ENCODE assay signal across 8 cellular contexts in the genomic region with DNA sequence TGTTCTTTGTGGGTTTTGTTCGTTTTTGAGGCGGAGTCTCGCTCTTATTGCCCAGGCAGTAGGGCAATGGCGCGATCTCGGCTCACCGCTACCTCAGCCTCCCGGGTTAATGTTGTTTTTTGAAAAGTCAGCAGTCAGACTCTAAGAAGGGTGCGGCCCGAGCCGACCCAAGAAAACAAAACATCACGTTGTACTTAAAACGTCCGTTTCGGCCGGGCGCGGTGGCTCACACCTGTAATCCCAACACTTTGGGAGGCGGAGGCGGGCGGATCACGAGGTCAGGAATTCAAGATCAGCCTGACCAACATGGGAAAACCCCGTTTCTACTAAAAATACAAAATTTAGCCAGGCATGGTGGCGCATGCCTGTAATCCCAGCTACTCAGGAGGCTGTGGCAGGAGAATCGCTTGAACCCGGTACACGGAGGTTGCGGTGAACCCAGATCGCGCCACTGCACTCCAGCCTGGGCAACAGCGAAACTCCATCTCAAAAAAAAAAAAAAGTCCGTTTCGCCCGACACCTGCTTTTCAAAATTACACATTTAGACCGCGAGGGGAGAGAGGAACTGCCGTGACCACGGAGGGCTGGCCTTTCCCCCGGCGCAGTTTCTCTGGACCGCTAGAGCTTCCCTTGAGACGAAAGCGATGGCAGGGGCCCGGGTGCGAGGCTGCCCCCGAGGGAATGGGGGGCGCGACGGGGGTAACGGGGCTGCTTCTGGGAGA. TPM values are rescaled to one million over a fixed set of nuclear protein-coding genes. Genes with fewer than 3 reads are reported as not detected.
DNase-seq lines count a peak whose midpoint lies in the region; ATAC-seq, FAIRE-seq and TF ChIP-seq lines count a peak whose summit lies in the region.

No MANE protein-coding gene starts in this region.

- no peaks in the 10 kb centered on the region for H3K36me3 ChIP-seq in pancreas

- H3K4me1 Mint-ChIP-seq in activated CD8-positive, alpha-beta memory T cell treated with anti-CD3 and anti-CD28 coated beads, Interleukin-2, amount 10 ng/mL, durations not matched to agents 7 days and 5 days, result peaks cover 31% of the 10 kb centered on the region
- peaks cover 18% of the 10 kb centered on the region for H3K4me1 Mint-ChIP-seq in glutamatergic neuron (ENCODE audit: low read depth, unreplicated experiment)

- no peaks in the 10 kb centered on the region for H3K27me3 ChIP-seq in pancreas

- FAIRE-seq in pancreas (lab: Jason Lieb, UNC), result no peak

- ATAC-seq in activated CD8-positive, alpha-beta memory T cell treated with anti-CD3 and anti-CD28 coated beads, Interleukin-2, amount 10 ng/mL, durations not matched to agents 7 days and 5 days, result peak; percentile 56
- peak; percentile 56 for ATAC-seq in HG02943 (IDR thresholded peaks at IDR 0.05; ENCODE audit: low read depth, unreplicated experiment)
- peak; percentile 26 to 46 (median 34) for ATAC-seq in pancreas

- H3K4me3 ChIP-seq in pancreas, result peak overlapping the region; percentile 52 to 68 (median 64)

- WGBS in pancreas, 2 donors, result 1 to 2% methylated on average over 49 to 50 of the region's 50 CpGs

- DNase-seq in activated CD8-positive, alpha-beta memory T cell treated with anti-CD3 and anti-CD28 coated beads, Interleukin-2, amount 10 ng/mL, durations not matched to agents 7 days and 5 days, result peak; percentile 71
- no peak for DNase-seq in activated CD8-positive, alpha-beta memory T cell treated with anti-CD3 and anti-CD28 coated beads for 24 hours
- peak; percentile 60 for DNase-seq in NCI-H526 treated with DMSO at 0.1 percent for 48 hours (lab: John Stamatoyannopoulos, UW)
- DNase-seq in activated effector memory CD4-positive, alpha-beta T cell treated with Interleukin-2 at 50 U/mL for 16 hours, result peak; percentile 32
- peak; percentile 18 for DNase-seq in glutamatergic neuron
- DNase-seq in pancreas, result peak in 4 of 6 donors; percentile 21 to 65 (median 34)
- DNase-seq in AG08396 (ENCODE audit: low spot score), result no peak

- TF ChIP-seq CTCF in glutamatergic neuron (IDR thresholded peaks at IDR 0.05; ENCODE audit: partially characterized antibody, unreplicated experiment) (no peak), pancreas (IDR thresholded peaks at IDR 0.05) (no peak)

- H3K4me1 ChIP-seq in pancreas, result peaks cover 0 to 3% (median 0%) of the 10 kb centered on the region in 3 donors

- peak overlapping the region; percentile 82 for H3K4me3 Mint-ChIP-seq in activated CD8-positive, alpha-beta memory T cell treated with anti-CD3 and anti-CD28 coated beads, Interleukin-2, amount 10 ng/mL, durations not matched to agents 7 days and 5 days
- H3K4me3 Mint-ChIP-seq in glutamatergic neuron (ENCODE audit: unreplicated experiment), result peak overlapping the region; percentile 90

- no peaks in the 10 kb centered on the region for H3K9me3 Mint-ChIP-seq in activated CD8-positive, alpha-beta memory T cell treated with anti-CD3 and anti-CD28 coated beads, Interleukin-2, amount 10 ng/mL, durations not matched to agents 7 days and 5 days (ENCODE audit: low read depth)
- H3K9me3 Mint-ChIP-seq in glutamatergic neuron (ENCODE audit: unreplicated experiment), result no peaks in the 10 kb centered on the region

- H3K36me3 Mint-ChIP-seq in activated CD8-positive, alpha-beta memory T cell treated with anti-CD3 and anti-CD28 coated beads, Interleukin-2, amount 10 ng/mL, durations not matched to agents 7 days and 5 days, result peaks cover 10% of the 10 kb centered on the region
- no peaks in the 10 kb centered on the region for H3K36me3 Mint-ChIP-seq in glutamatergic neuron (ENCODE audit: unreplicated experiment)

- peak overlapping the region; percentile 46 to 92 (median 80) for H3K27ac ChIP-seq in pancreas

- CTCF ChIA-PET in activated CD8-positive, alpha-beta memory T cell treated with anti-CD3 and anti-CD28 coated beads, Interleukin-2, amount 10 ng/mL, durations not matched to agents 7 days and 5 days (lab: Charles Lee), result interaction anchor here (0.9 to 1.5 kb wide), 3 partner anchors 13 to 21 kb away, joined by 3 to 6 read pairs (median 3); no protein-coding TSS in a partner anchor

- peaks cover 40% of the 10 kb centered on the region for H3K27me3 Mint-ChIP-seq in activated CD8-positive, alpha-beta memory T cell treated with anti-CD3 and anti-CD28 coated beads, Interleukin-2, amount 10 ng/mL, durations not matched to agents 7 days and 5 days
- H3K27me3 Mint-ChIP-seq in glutamatergic neuron (ENCODE audit: unreplicated experiment), result no peaks in the 10 kb centered on the region

- H3K9me3 ChIP-seq in pancreas, result no peaks in the 10 kb centered on the region

- intact Hi-C loops in pancreas (cut with DNase I), result no loop called here

- H3K27ac Mint-ChIP-seq in activated CD8-positive, alpha-beta memory T cell treated with anti-CD3 and anti-CD28 coated beads, Interleukin-2, amount 10 ng/mL, durations not matched to agents 7 days and 5 days, result peak overlapping the region; percentile 71
- no peak overlapping the region for H3K27ac Mint-ChIP-seq in glutamatergic neuron (ENCODE audit: unreplicated experiment)

RNA-seq across cellular contexts. Expression of gene CD59, which starts 0.6 kb away (rescaled TPM):
- total RNA-seq in activated CD8-positive, alpha-beta memory T cell treated with anti-CD3 and anti-CD28 coated beads, Interleukin-2, amount 10 ng/mL, durations not matched to agents 7 days and 5 days, result 10 to 100 TPM; 54.1 to 70.5 TPM
- total RNA-seq in glutamatergic neuron (ENCODE audit: unreplicated experiment) (105 TPM), pancreas (100 to 1,000 TPM; 129 to 495 (median 176) TPM)
- 100 to 1,000 TPM in 1 of 2 donors, 10 to 100 TPM in 1; 44.4 to 179 TPM for polyA plus RNA-seq in pancreas

RNA-seq across cellular contexts. Expression of gene C11orf91, which starts 35.0 kb away (rescaled TPM):
- total RNA-seq in activated CD8-positive, alpha-beta memory T cell treated with anti-CD3 and anti-CD28 coated beads, Interleukin-2, amount 10 ng/mL, durations not matched to agents 7 days and 5 days, result not detected
- not detected for total RNA-seq in glutamatergic neuron (ENCODE audit: unreplicated experiment)
- under 1 TPM in 2 of 6 donors, not detected in 4; 0.26 to 0.28 TPM for total RNA-seq in pancreas
- polyA plus RNA-seq in pancreas, result under 1 TPM in 1 of 2 donors, not detected in 1; 0.31 TPM

RNA-seq across cellular contexts. Expression of gene FBXO3, which starts 38.7 kb away (rescaled TPM):
- total RNA-seq in activated CD8-positive, alpha-beta memory T cell treated with anti-CD3 and anti-CD28 coated beads, Interleukin-2, amount 10 ng/mL, durations not matched to agents 7 days and 5 days, result 10 to 100 TPM; 14.9 to 17.0 TPM
- total RNA-seq in glutamatergic neuron (ENCODE audit: unreplicated experiment), result 30.5 TPM
- 10 to 100 TPM; 12.2 to 24.7 (median 16.4) TPM for total RNA-seq in pancreas
- polyA plus RNA-seq in pancreas, result 10 to 100 TPM; 13.3 to 26.6 TPM

Comparison
In these comparisons a context has a peak if more than half of its experiments do, and no peak if none do; other contexts are left out.
1. DNase-seq: peak in activated CD8-positive, alpha-beta memory T cell treated with anti-CD3 and anti-CD28 coated beads, Interleukin-2, amount 10 ng/mL, durations not matched to agents 7 days and 5 days (single experiment), NCI-H526 treated with DMSO at 0.1 percent for 48 hours (single experiment), activated effector memory CD4-positive, alpha-beta T cell treated with Interleukin-2 at 50 U/mL for 16 hours (single experiment), glutamatergic neuron (single experiment) and pancreas (4 of 6); none in activated CD8-positive, alpha-beta memory T cell treated with anti-CD3 and anti-CD28 coated beads for 24 hours (single experiment) and AG08396 (single experiment).
2. Peak in every context shown above with its lines, with median percentiles within 50 percentile points of each other: ATAC-seq.